Comparison of ENCODE assay signal across 23 cellular contexts in the genomic region with DNA sequence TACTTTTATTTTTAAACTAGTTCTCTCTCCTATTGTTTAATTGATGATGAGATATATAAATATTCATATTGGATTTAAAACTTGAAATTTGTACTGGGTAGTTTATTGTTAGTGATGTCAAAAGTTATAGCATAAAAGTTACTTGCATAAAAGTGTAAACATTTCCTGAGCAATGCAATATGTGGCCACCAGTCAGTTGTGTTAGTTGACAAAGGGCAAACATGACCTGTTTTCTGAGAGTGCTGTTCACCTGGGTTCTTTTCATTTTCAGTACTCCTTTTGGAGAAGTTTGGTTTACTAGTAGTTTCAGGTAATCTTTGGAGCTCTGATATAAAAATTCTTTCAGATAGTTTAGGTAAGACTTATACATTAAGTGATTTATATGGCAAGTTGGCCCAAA.
DNase-seq lines count a peak whose midpoint lies in the region; ATAC-seq, FAIRE-seq and TF ChIP-seq lines count a peak whose summit lies in the region.
"Had no signal": no experiment of that assay in that cellular context is flagged by ENCODE, and none has a peak within 500 bp of the region (broad histone marks: within the 10 kb centered on the region; RNA-seq: fewer than 3 reads in every experiment).

No MANE protein-coding gene starts in this region.

- H3K27me3 ChIP-seq in GM12878 (replicated peaks in 1 of 2; ENCODE audit: control insufficient read depth in 2 of 2, insufficient read depth in 2 of 2, low read length in 1 of 2): no peaks in the 10 kb centered on the region
- H3K27me3 ChIP-seq in HepG2 (ENCODE audit: control insufficient read depth in 1 of 2, insufficient read depth in 2 of 2, low read length in 2 of 2): no peaks in the 10 kb centered on the region

- ATAC-seq in GM12878 (peak; percentile 29; the same call in 1 of the 3 replicates), HepG2 (peak; percentile 57; the same call in 2 of the 3 replicates)
- ATAC-seq: A549 had no signal

- RAD21 ChIA-PET in GM12878 (lab: Charles Lee; ENCODE audit: unreplicated experiment): no interaction called here

- intact Hi-C loops in GM12878 (cut with micrococcal nuclease; ENCODE audit: unreplicated experiment): no loop called here
- intact Hi-C loops in HepG2 (cut with micrococcal nuclease; ENCODE audit: unreplicated experiment): no loop called here

- POLR2A ChIA-PET in GM12878 (lab: Charles Lee) (no interaction called here), HepG2 (lab: Yijun Ruan, JAX) (no interaction called here)

- no peak overlapping the region for H3K9ac ChIP-seq in GM12878 (ENCODE audit: control insufficient read depth, insufficient read depth, low read length)
- no peak overlapping the region for H3K9ac ChIP-seq in HepG2 (ENCODE audit: insufficient read depth, low read depth, low read length)
- H3K9ac ChIP-seq: GM23248 had no signal

- TF ChIP-seq RAD21 in GM12878 (IDR thresholded peaks at IDR 0.05; ENCODE audit: insufficient read depth, low read depth, low read length): no peak
- no peak for TF ChIP-seq RAD21 in HepG2 (CRISPR knock-in tag; IDR thresholded peaks at IDR 0.05)

- no peaks in the 10 kb centered on the region for H3K36me3 ChIP-seq in GM12878 (ENCODE audit: control insufficient read depth in 2 of 2, insufficient read depth in 2 of 2, low read length in 1 of 2)
- H3K36me3 ChIP-seq in HepG2 (replicated peaks in 1 of 2; ENCODE audit: control insufficient read depth in 1 of 2, insufficient read depth in 2 of 2, low read length in 2 of 2): no peaks in the 10 kb centered on the region

- BruUV-seq in GM12878 (replicated peaks; lab: Mats Ljungman, UMichigan) (no TSS peak), HepG2 (replicated peaks; lab: Mats Ljungman, UMichigan) (no TSS peak)

- H3K4me3 ChIP-seq in GM12878 (no peak overlapping the region), HepG2 (replicated peaks in 1 of 3; ENCODE audit: insufficient read depth in 1 of 3, low read depth in 2 of 3, low read length in 3 of 3) (no peak overlapping the region)
- H3K4me3 ChIP-seq: A549, GM23248 had no signal

- no peak for FAIRE-seq in GM12878 (lab: Jason Lieb, UNC)
- no peak for FAIRE-seq in HepG2 (lab: Jason Lieb, UNC)
- FAIRE-seq: A549, GM12892, GM19239, H1 had no signal

- no peaks in the 10 kb centered on the region for H3K79me2 ChIP-seq in GM12878 (ENCODE audit: control insufficient read depth, insufficient read depth, low read length)
- H3K79me2 ChIP-seq in HepG2 (ENCODE audit: insufficient read depth, low read length): no peaks in the 10 kb centered on the region

- in situ Hi-C loops in GM12878 (cut with MboI): no loop called here
- in situ Hi-C loops in HepG2 (cut with HindIII; ENCODE audit: extremely low pct_ligation_motif_present, low pct_unique_long_range_greater_than_20kb): no loop called here

- DNase-seq in NCI-H748 (lab: John Stamatoyannopoulos, UW; ENCODE audit: unreplicated experiment) (peak; percentile 29), NCI-H748 treated with DMSO at 0.1 percent for 48 hours (lab: John Stamatoyannopoulos, UW) (no peak), GM12878 (ENCODE audit: low read depth, low spot score) (no peak), HepG2 (ENCODE audit: low spot score) (peak; percentile 3), glomerular visceral epithelial cell (ENCODE audit: extremely low spot score) (no peak), activated gamma-delta T cell treated with Interleukin-2 at 50 U/mL for 16 hours (no peak), NCI-H1417 treated with DMSO at 0.1 percent for 48 hours (lab: John Stamatoyannopoulos, UW) (no peak)
- DNase-seq: 8988T; ACHN; AML-193; C1 segment of cervical spinal cord; Calu3; CD4-positive, alpha-beta memory T cell; COR-L47; DMS79 treated with DMSO at 0.1 percent for 48 hours; GF-D8; GM23248; H7; HCEC 1CT had no signal

- H3K27ac ChIP-seq in GM12878 (ENCODE audit: control insufficient read depth, insufficient read depth) (no peak overlapping the region), HepG2 (ENCODE audit: extremely low read length, insufficient read depth, low read length) (no peak overlapping the region)
- H3K27ac ChIP-seq: A549, GM23248 had no signal

- SMC1A ChIA-PET in GM12878 (lab: Charles Lee; ENCODE audit: uncharacterized antibody, unreplicated experiment): no interaction called here

- TF ChIP-seq CTCF in GM12878 (IDR thresholded peaks at IDR 0.05 in 2 of 3, conservative IDR thresholded peaks at IDR 0.05 in 1 of 3; ENCODE audit: control insufficient read depth in 2 of 3, extremely low read depth in 1 of 3, insufficient read depth in 1 of 3, low read depth in 3 of 3, low read length in 3 of 3) (no peak), HepG2 (CRISPR knock-in tag; IDR thresholded peaks at IDR 0.05) (no peak)

- CTCF ChIA-PET in GM12878 (lab: Yijun Ruan, JAX): interaction anchor here (1.0 to 1.5 kb wide), 4 partner anchors 11 to 93 kb away, joined by 3 to 4 read pairs (median 3); no protein-coding TSS in a partner anchor
- CTCF ChIA-PET in HepG2 (lab: Yijun Ruan, JAX; ENCODE audit: low intra/inter-chr PET ratio, low total read pairs): no interaction called here

- H2AFZ ChIP-seq in GM12878 (ENCODE audit: control insufficient read depth, low read depth, low read length) (no peak overlapping the region), HepG2 (ENCODE audit: low read length) (no peak overlapping the region)
- H2AFZ ChIP-seq: GM23248 had no signal

- H3K4me2 ChIP-seq in GM12878 (ENCODE audit: control insufficient read depth, insufficient read depth) (no peak overlapping the region), HepG2 (ENCODE audit: low read depth, low read length) (no peak overlapping the region)
- H3K4me2 ChIP-seq: A549 had no signal

- H3K4me1 ChIP-seq in GM12878 (ENCODE audit: control insufficient read depth, insufficient read depth, low read length) (no peaks in the 10 kb centered on the region), HepG2 (ENCODE audit: insufficient read depth, low read length) (peaks cover 19% of the 10 kb centered on the region)
- H3K4me1 ChIP-seq: A549 had no signal

- TF ChIP-seq POLR2A in GM12878 (IDR thresholded peaks at IDR 0.05; ENCODE audit: low read depth, low read length): no peak
- TF ChIP-seq POLR2A in HepG2 (IDR thresholded peaks at IDR 0.05; ENCODE audit: insufficient read depth in 1 of 2, low read depth in 2 of 2, low read length in 2 of 2): no peak

- H3K9me3 ChIP-seq in GM12878 (replicated peaks; ENCODE audit: control insufficient read depth, insufficient read depth, low read length) (no peaks in the 10 kb centered on the region), HepG2 (ENCODE audit: low read length) (no peaks in the 10 kb centered on the region)
- H3K9me3 ChIP-seq: A549 had no signal

- TF ChIP-seq EP300 in GM12878 (IDR thresholded peaks at IDR 0.05; ENCODE audit: borderline replicate concordance in 1 of 2, control insufficient read depth in 1 of 2, low read depth in 2 of 2, low read length in 2 of 2) (no peak), HepG2 (IDR thresholded peaks at IDR 0.05; ENCODE audit: low read depth in 2 of 2, low read length in 2 of 2) (no peak), HepG2 (CRISPR knock-in tag; IDR thresholded peaks at IDR 0.05; ENCODE audit: borderline replicate concordance) (no peak)

- H4K20me1 ChIP-seq in GM12878 (ENCODE audit: control insufficient read depth, insufficient read depth): no peaks in the 10 kb centered on the region
- no peaks in the 10 kb centered on the region for H4K20me1 ChIP-seq in HepG2 (ENCODE audit: insufficient read depth, low read length)

TF ChIP-seq in GM12878, 131 proteins besides CTCF, POLR2A, EP300 and RAD21 (continues in another document):
- TF ChIP-seq, protein P1, sequence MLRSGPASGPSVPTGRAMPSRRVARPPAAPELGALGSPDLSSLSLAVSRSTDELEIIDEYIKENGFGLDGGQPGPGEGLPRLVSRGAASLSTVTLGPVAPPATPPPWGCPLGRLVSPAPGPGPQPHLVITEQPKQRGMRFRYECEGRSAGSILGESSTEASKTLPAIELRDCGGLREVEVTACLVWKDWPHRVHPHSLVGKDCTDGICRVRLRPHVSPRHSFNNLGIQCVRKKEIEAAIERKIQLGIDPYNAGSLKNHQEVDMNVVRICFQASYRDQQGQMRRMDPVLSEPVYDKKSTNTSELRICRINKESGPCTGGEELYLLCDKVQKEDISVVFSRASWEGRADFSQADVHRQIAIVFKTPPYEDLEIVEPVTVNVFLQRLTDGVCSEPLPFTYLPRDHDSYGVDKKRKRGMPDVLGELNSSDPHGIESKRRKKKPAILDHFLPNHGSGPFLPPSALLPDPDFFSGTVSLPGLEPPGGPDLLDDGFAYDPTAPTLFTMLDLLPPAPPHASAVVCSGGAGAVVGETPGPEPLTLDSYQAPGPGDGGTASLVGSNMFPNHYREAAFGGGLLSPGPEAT (IDR thresholded peaks at IDR 0.05; ENCODE audit: low read depth): no peak
- TF ChIP-seq, protein P2, sequence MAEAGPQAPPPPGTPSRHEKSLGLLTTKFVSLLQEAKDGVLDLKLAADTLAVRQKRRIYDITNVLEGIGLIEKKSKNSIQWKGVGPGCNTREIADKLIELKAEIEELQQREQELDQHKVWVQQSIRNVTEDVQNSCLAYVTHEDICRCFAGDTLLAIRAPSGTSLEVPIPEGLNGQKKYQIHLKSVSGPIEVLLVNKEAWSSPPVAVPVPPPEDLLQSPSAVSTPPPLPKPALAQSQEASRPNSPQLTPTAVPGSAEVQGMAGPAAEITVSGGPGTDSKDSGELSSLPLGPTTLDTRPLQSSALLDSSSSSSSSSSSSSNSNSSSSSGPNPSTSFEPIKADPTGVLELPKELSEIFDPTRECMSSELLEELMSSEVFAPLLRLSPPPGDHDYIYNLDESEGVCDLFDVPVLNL (IDR thresholded peaks at IDR 0.05; ENCODE audit: low read depth, low read length): no peak

TF ChIP-seq in HepG2, 621 proteins besides CTCF, POLR2A, EP300 and RAD21 (continues in another document):
- TF ChIP-seq ZNF546 (CRISPR knock-in tag; conservative IDR thresholded peaks at IDR 0.05): no peak
- no peak for TF ChIP-seq TGIF2 (CRISPR knock-in tag; IDR thresholded peaks at IDR 0.05)
- TF ChIP-seq, protein P3, sequence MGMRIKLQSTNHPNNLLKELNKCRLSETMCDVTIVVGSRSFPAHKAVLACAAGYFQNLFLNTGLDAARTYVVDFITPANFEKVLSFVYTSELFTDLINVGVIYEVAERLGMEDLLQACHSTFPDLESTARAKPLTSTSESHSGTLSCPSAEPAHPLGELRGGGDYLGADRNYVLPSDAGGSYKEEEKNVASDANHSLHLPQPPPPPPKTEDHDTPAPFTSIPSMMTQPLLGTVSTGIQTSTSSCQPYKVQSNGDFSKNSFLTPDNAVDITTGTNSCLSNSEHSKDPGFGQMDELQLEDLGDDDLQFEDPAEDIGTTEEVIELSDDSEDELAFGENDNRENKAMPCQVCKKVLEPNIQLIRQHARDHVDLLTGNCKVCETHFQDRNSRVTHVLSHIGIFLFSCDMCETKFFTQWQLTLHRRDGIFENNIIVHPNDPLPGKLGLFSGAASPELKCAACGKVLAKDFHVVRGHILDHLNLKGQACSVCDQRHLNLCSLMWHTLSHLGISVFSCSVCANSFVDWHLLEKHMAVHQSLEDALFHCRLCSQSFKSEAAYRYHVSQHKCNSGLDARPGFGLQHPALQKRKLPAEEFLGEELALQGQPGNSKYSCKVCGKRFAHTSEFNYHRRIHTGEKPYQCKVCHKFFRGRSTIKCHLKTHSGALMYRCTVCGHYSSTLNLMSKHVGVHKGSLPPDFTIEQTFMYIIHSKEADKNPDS (CRISPR knock-in tag; IDR thresholded peaks at IDR 0.05): no peak
- TF ChIP-seq SMARCC2 (IDR thresholded peaks at IDR 0.05): no peak
- no peak for TF ChIP-seq MXD4 (CRISPR knock-in tag; IDR thresholded peaks at IDR 0.05)
- TF ChIP-seq ZNF567 (CRISPR knock-in tag; IDR thresholded peaks at IDR 0.05; ENCODE audit: borderline replicate concordance): no peak

Comparison
In these comparisons a context has a peak if more than half of its experiments do, and no peak if none do; other contexts are left out.
1. DNase-seq: peak in NCI-H748 (single experiment) and HepG2 (single experiment); none in NCI-H748 treated with DMSO at 0.1 percent for 48 hours (single experiment), GM12878 (single experiment), glomerular visceral epithelial cell (single experiment), activated gamma-delta T cell treated with Interleukin-2 at 50 U/mL for 16 hours (single experiment) and NCI-H1417 treated with DMSO at 0.1 percent for 48 hours (single experiment).